16 cellular contexts compared by ENCODE assay signal in genomic region chr6:148455225-148455624, GRCh38.
A peak's percentile ranks its signal among the peaks of the same experiment; 100 is the strongest.
DNase-seq lines count a peak whose midpoint lies in the region; ATAC-seq and TF ChIP-seq lines count a peak whose summit lies in the region.
"Had no signal": no experiment of that assay in that cellular context is flagged by ENCODE, and none has a peak within 500 bp of the region (broad histone marks: within the 10 kb centered on the region; RNA-seq: fewer than 3 reads in every experiment).

No MANE protein-coding gene starts in this region.

- H3K36me3 ChIP-seq in ectodermal cell (ENCODE audit: control insufficient read depth, insufficient read depth, low read length) (no peaks in the 10 kb centered on the region), left lung (no peaks in the 10 kb centered on the region)

- 95 to 96% methylated on average over 9 to 10 of the region's 10 CpGs for WGBS in ectodermal cell, 2 experiments

- TF ChIP-seq CTCF in left lung (IDR thresholded peaks at IDR 0.05) = no peak

- H3K27me3 ChIP-seq in ectodermal cell (ENCODE audit: control insufficient read depth, insufficient read depth, low read length, poor library complexity, severe bottlenecking) (no peaks in the 10 kb centered on the region), left lung (no peaks in the 10 kb centered on the region)
- H3K27me3 ChIP-seq: tibial nerve had no signal

- H3K9me3 ChIP-seq in ectodermal cell (ENCODE audit: control insufficient read depth, low read length) (no peaks in the 10 kb centered on the region), left lung (no peaks in the 10 kb centered on the region)
- H3K9me3 ChIP-seq: tibial nerve had no signal

- DNase-seq in A172 (ENCODE audit: low spot score) (peak; percentile 13), LHCN-M2 (ENCODE audit: low read depth) (peak; percentile 60), left lung (no peak), DMS 273 treated with DMSO at 0.1 percent for 48 hours (lab: John Stamatoyannopoulos, UW) (no peak), kidney glomerular epithelial cell (lab: John Stamatoyannopoulos, UW) (no peak), NCI-H446 treated with DMSO at 0.1 percent for 48 hours (lab: John Stamatoyannopoulos, UW) (no peak)
- DNase-seq: activated CD4-positive, alpha-beta T cell treated with anti-CD3 and anti-CD28 coated beads, Interleukin-2, amount 10 ng/mL, durations not matched to agents 7 days and 5 days; activated T-cell treated with anti-CD3 and anti-CD28 coated beads, Interleukin-2, amount 50 U/mL, for 48 hours; NCI-H1105 treated with DMSO at 0.1 percent for 48 hours; NCI-H446; stimulated activated CD4-positive, alpha-beta T cell treated with anti-CD3 and anti-CD28 coated beads, Interleukin-1b, Interleukin-23, amount 100 ng/mL, for 48 hours; stimulated activated CD8-positive, alpha-beta memory T cell treated with anti-CD3 and anti-CD28 coated beads, Interleukin-4, amount 100 ng/mL, for 48 hours had no signal

- H3K4me3 ChIP-seq in ectodermal cell (ENCODE audit: insufficient read depth, low read depth, low read length) (no peak overlapping the region), left lung (no peak overlapping the region)
- H3K4me3 ChIP-seq: tibial nerve had no signal

- peaks cover 22% of the 10 kb centered on the region for H3K4me1 ChIP-seq in ectodermal cell (ENCODE audit: control insufficient read depth, insufficient read depth, low read length)
- peaks cover 0 to 34% of the 10 kb centered on the region in 2 donors for H3K4me1 ChIP-seq in left lung

- peak; percentile 28 for ATAC-seq in left lung
- ATAC-seq in GM18519 (IDR thresholded peaks at IDR 0.05; ENCODE audit: low FRiP score, unreplicated experiment) = no peak
- ATAC-seq: Panc1 had no signal

- H3K27ac ChIP-seq in ectodermal cell (ENCODE audit: insufficient read depth, low read depth, low read length, poor library complexity, severe bottlenecking) (peak overlapping the region; percentile 33), left lung (peak overlapping the region in 1 of 2 donors; percentile 23)

- intact Hi-C loops in left lung (cut with DNase I) = no loop called here

Comparison
In these comparisons a context has a peak if more than half of its experiments do, and no peak if none do; other contexts are left out.
1. DNase-seq: peak in A172 (single experiment) and LHCN-M2 (single experiment); none in left lung (0 of 2), DMS 273 treated with DMSO at 0.1 percent for 48 hours (single experiment), kidney glomerular epithelial cell (single experiment) and NCI-H446 treated with DMSO at 0.1 percent for 48 hours (single experiment).